15 cellular contexts compared by ENCODE assay signal in the genomic region with DNA sequence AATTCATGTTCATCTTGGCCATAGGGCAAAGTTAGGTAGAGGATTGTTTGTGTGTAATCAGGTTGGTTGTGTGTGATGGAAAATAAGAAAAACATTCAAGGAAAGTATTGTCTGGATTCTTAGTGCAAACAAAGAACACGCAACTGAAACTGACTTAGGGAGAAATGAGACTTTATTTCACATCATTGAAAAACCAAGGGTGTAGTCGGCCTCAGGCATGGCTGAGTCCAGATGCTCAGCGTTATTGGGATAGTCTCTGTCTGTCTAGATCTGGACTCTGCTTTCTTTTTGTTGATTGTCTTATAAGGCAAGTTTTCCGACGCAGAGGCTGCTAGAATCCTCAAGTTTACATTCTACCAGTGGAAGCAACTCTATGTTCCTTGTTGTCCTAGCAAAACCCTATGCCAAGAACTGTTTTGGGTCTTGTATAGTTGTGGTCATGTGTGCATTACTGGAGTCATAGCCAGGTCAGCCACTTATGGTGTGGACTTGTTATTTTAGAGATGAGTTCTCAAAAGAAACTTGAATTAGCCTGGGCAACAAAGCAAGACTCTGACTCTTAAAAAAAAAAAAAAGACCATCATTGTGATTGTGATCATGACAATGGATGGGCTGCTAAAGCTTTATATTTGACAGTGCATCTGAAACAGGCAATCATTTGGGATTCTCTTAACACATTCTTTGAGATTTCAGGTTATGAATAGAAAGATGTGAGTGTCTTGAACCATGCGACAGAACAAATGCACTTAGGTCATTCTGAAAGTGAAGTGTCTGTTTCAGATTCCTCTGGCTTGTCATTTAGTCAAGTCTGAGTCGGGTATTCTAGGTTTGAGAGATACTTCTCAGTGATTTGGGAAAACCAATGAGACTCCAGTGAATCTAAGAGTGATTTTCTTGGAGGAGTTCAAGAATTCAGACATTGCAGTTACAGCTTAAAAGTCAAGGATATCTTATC.
DNase-seq lines count a peak whose midpoint lies in the region; ATAC-seq and TF ChIP-seq lines count a peak whose summit lies in the region.
"Had no signal": no experiment of that assay in that cellular context is flagged by ENCODE, and none has a peak within 500 bp of the region (broad histone marks: within the 10 kb centered on the region; RNA-seq: fewer than 3 reads in every experiment).

No MANE protein-coding gene starts in this region.

- intact Hi-C loops in activated T-helper 1 cell treated with anti-CD3 and anti-CD28 coated beads, Interleukin-12 subunit alpha, Interleukin-12 subunit beta, Interleukin-2, Interleukin-4 antibody, amounts not matched to agents 30 ng/mL and 10 ng/mL and 1 ng/mL, durations not matched to agents 14 hours and 24 hours and 36 hours (cut with micrococcal nuclease) = loop anchor here (10.0 kb wide), 1 partner anchor 355 kb away; no protein-coding TSS in a partner anchor
- intact Hi-C loops in sigmoid colon (cut with DNase I) = no loop called here

- H3K4me1 Mint-ChIP-seq in activated T-helper 1 cell treated with anti-CD3 and anti-CD28 coated beads, Interleukin-12 subunit alpha, Interleukin-12 subunit beta, Interleukin-2, Interleukin-4 antibody, amounts not matched to agents 30 ng/mL and 10 ng/mL and 1 ng/mL, durations not matched to agents 14 hours and 24 hours and 36 hours (ENCODE audit: low read depth) = peaks cover 30% of the 10 kb centered on the region
- H3K4me1 Mint-ChIP-seq: neural crest cell had no signal

- no peak for TF ChIP-seq CTCF in sigmoid colon (IDR thresholded peaks at IDR 0.05)

- H3K27me3 Mint-ChIP-seq in activated T-helper 1 cell treated with anti-CD3 and anti-CD28 coated beads, Interleukin-12 subunit alpha, Interleukin-12 subunit beta, Interleukin-2, Interleukin-4 antibody, amounts not matched to agents 30 ng/mL and 10 ng/mL and 1 ng/mL, durations not matched to agents 14 hours and 24 hours and 36 hours (ENCODE audit: insufficient read depth) = no peaks in the 10 kb centered on the region

- H3K4me1 ChIP-seq in sigmoid colon = no peaks in the 10 kb centered on the region

- H3K4me3 Mint-ChIP-seq in activated T-helper 1 cell treated with anti-CD3 and anti-CD28 coated beads, Interleukin-12 subunit alpha, Interleukin-12 subunit beta, Interleukin-2, Interleukin-4 antibody, amounts not matched to agents 30 ng/mL and 10 ng/mL and 1 ng/mL, durations not matched to agents 14 hours and 24 hours and 36 hours = no peak overlapping the region
- H3K4me3 Mint-ChIP-seq: CD8-positive, alpha-beta T cell; neural crest cell had no signal

- peak; percentile 55 for ATAC-seq in GM18520 (IDR thresholded peaks at IDR 0.05; ENCODE audit: unreplicated experiment)
- peak; percentile 69 for ATAC-seq in GM21367 (IDR thresholded peaks at IDR 0.05; ENCODE audit: unreplicated experiment)
- ATAC-seq in HG02981 (IDR thresholded peaks at IDR 0.05; ENCODE audit: unreplicated experiment) = peak; percentile 51
- ATAC-seq: CD8-positive, alpha-beta T cell; left cardiac atrium had no signal

- H3K9me3 Mint-ChIP-seq in activated T-helper 1 cell treated with anti-CD3 and anti-CD28 coated beads, Interleukin-12 subunit alpha, Interleukin-12 subunit beta, Interleukin-2, Interleukin-4 antibody, amounts not matched to agents 30 ng/mL and 10 ng/mL and 1 ng/mL, durations not matched to agents 14 hours and 24 hours and 36 hours = peaks cover 3% of the 10 kb centered on the region
- H3K9me3 Mint-ChIP-seq: CD8-positive, alpha-beta T cell had no signal

- no peak for DNase-seq in activated T-helper 1 cell treated with anti-CD3 and anti-CD28 coated beads, Interleukin-12 subunit alpha, Interleukin-12 subunit beta, Interleukin-2, Interleukin-4 antibody, amounts not matched to agents 30 ng/mL and 10 ng/mL and 1 ng/mL, durations not matched to agents 14 hours and 24 hours and 36 hours (ENCODE audit: low spot score)
- DNase-seq in islet precursor cell (no peak), sigmoid colon (no peak), DMS153 (lab: John Stamatoyannopoulos, UW) (no peak), epidermal melanocyte (ENCODE audit: insufficient read length, low spot score) (no peak)
- DNase-seq: activated CD8-positive, alpha-beta memory T cell treated with anti-CD3 and anti-CD28 coated beads, Interleukin-2, amount 50 U/mL, for 4 hours; CD8-positive, alpha-beta T cell; effector CD4-positive, alpha-beta T cell; left cardiac atrium; NCI-H2171 treated with DMSO at 0.1 percent for 48 hours; stimulated activated CD8-positive, alpha-beta memory T cell treated with anti-CD3 and anti-CD28 coated beads, Interleukin-4, amount 100 ng/mL, for 48 hours had no signal

- no peak for TF ChIP-seq POLR2A in sigmoid colon (IDR thresholded peaks at IDR 0.05)

- H3K27ac Mint-ChIP-seq in activated T-helper 1 cell treated with anti-CD3 and anti-CD28 coated beads, Interleukin-12 subunit alpha, Interleukin-12 subunit beta, Interleukin-2, Interleukin-4 antibody, amounts not matched to agents 30 ng/mL and 10 ng/mL and 1 ng/mL, durations not matched to agents 14 hours and 24 hours and 36 hours = peak overlapping the region; percentile 6
- H3K27ac Mint-ChIP-seq: CD8-positive, alpha-beta T cell had no signal

- H3K9me3 ChIP-seq in sigmoid colon = no peaks in the 10 kb centered on the region

- no peak overlapping the region for H3K27ac ChIP-seq in sigmoid colon

- no peaks in the 10 kb centered on the region for H3K36me3 ChIP-seq in sigmoid colon

- H3K36me3 Mint-ChIP-seq in activated T-helper 1 cell treated with anti-CD3 and anti-CD28 coated beads, Interleukin-12 subunit alpha, Interleukin-12 subunit beta, Interleukin-2, Interleukin-4 antibody, amounts not matched to agents 30 ng/mL and 10 ng/mL and 1 ng/mL, durations not matched to agents 14 hours and 24 hours and 36 hours (ENCODE audit: low read depth) = peaks cover 77% of the 10 kb centered on the region

- no peak for TF ChIP-seq EP300 in sigmoid colon (IDR thresholded peaks at IDR 0.05)

- no peaks in the 10 kb centered on the region for H3K27me3 ChIP-seq in sigmoid colon

- 73% methylated on average over 7 of the region's 7 CpGs for WGBS in sigmoid colon, 2 donors

- no peak overlapping the region for H3K4me3 ChIP-seq in sigmoid colon
